8 cellular contexts compared by ENCODE assay signal in genomic region chr3:25782636-25782937, GRCh38.
DNase-seq lines count a peak whose midpoint lies in the region; ATAC-seq and TF ChIP-seq lines count a peak whose summit lies in the region.

No MANE protein-coding gene starts in this region.

- DNase-seq in GM06990 (ENCODE audit: extremely low read depth, insufficient read length) (no peak), SK-N-MC (ENCODE audit: low read depth, low spot score) (no peak), fibroblast of mammary gland (ENCODE audit: low read depth) (no peak), NCI-H1694 treated with DMSO at 0.1 percent for 48 hours (lab: John Stamatoyannopoulos, UW) (no peak), NCI-H1092 (lab: John Stamatoyannopoulos, UW) (no peak)
- DNase-seq in stimulated activated CD8-positive, alpha-beta memory T cell treated with anti-CD3 and anti-CD28 coated beads, Interleukin-4, amount 100 ng/mL, for 48 hours, result no peak

- H3K9ac ChIP-seq in SK-N-MC (ENCODE audit: insufficient read length) (peak overlapping the region; percentile 68), rectal smooth muscle tissue (ENCODE audit: low read length) (no peak overlapping the region)

- H3K27me3 ChIP-seq in GM06990 (replicated peaks; ENCODE audit: control insufficient read depth, insufficient read depth, low read length), result no peaks in the 10 kb centered on the region
- no peaks in the 10 kb centered on the region for H3K27me3 ChIP-seq in rectal smooth muscle tissue (ENCODE audit: control insufficient read depth, insufficient read depth, low read length)

- no peaks in the 10 kb centered on the region for H3K9me3 ChIP-seq in SK-N-MC (ENCODE audit: low read depth, low read length)

- peak overlapping the region; percentile 90 for H3K4me3 ChIP-seq in GM06990 (replicated peaks; ENCODE audit: low read depth, low read length)
- H3K4me3 ChIP-seq in SK-N-MC, result peak overlapping the region; percentile 82
- H3K4me3 ChIP-seq in fibroblast of mammary gland (ENCODE audit: control insufficient read depth, low read depth, low read length), result peak overlapping the region; percentile 82
- peak overlapping the region; percentile 90 for H3K4me3 ChIP-seq in rectal smooth muscle tissue (ENCODE audit: low read length)

- TF ChIP-seq CTCF in GM06990 (IDR thresholded peaks at IDR 0.05; ENCODE audit: insufficient read depth, low read length, poor library complexity, severe bottlenecking) (no peak), fibroblast of mammary gland (conservative IDR thresholded peaks at IDR 0.05; ENCODE audit: control insufficient read depth, insufficient read depth, low read depth, low read length) (no peak)

- H3K4me1 ChIP-seq in rectal smooth muscle tissue (ENCODE audit: control insufficient read depth, insufficient read depth, low read length), result peaks cover 8% of the 10 kb centered on the region

- no peaks in the 10 kb centered on the region for H3K36me3 ChIP-seq in GM06990 (ENCODE audit: control insufficient read depth, insufficient read depth, low read length)
- 0 out of 2 replicates have a peak, but pooled peaks cover 1% of the 10 kb centered on the region for H3K36me3 ChIP-seq in SK-N-MC (ENCODE audit: insufficient read depth, low read length)
- no peaks in the 10 kb centered on the region for H3K36me3 ChIP-seq in rectal smooth muscle tissue (ENCODE audit: control insufficient read depth, insufficient read depth, low read length)

- no peak for ATAC-seq in HG03521 (IDR thresholded peaks at IDR 0.05; ENCODE audit: unreplicated experiment)

- H3K27ac ChIP-seq in SK-N-MC (no peak overlapping the region), rectal smooth muscle tissue (ENCODE audit: low read depth, low read length) (peak overlapping the region; percentile 80)
